1 cellular context compared by ENCODE assay signal in genomic region chr5:149667827-149668122, GRCh38.
TF ChIP-seq lines count a peak whose summit lies in the region.

No MANE protein-coding gene starts in this region.

TF ChIP-seq in GM12878, 131 proteins besides CTCF, POLR2A, EP300 and RAD21 (continued from another document):
- TF ChIP-seq, protein P1, sequence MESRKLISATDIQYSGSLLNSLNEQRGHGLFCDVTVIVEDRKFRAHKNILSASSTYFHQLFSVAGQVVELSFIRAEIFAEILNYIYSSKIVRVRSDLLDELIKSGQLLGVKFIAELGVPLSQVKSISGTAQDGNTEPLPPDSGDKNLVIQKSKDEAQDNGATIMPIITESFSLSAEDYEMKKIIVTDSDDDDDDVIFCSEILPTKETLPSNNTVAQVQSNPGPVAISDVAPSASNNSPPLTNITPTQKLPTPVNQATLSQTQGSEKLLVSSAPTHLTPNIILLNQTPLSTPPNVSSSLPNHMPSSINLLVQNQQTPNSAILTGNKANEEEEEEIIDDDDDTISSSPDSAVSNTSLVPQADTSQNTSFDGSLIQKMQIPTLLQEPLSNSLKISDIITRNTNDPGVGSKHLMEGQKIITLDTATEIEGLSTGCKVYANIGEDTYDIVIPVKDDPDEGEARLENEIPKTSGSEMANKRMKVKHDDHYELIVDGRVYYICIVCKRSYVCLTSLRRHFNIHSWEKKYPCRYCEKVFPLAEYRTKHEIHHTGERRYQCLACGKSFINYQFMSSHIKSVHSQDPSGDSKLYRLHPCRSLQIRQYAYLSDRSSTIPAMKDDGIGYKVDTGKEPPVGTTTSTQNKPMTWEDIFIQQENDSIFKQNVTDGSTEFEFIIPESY (IDR thresholded peaks at IDR 0.05): no peak
- TF ChIP-seq NFIC (IDR thresholded peaks at IDR 0.05; ENCODE audit: low read depth, low read length) (no peak), ZZZ3 (IDR thresholded peaks at IDR 0.05; ENCODE audit: control insufficient read depth, insufficient read length, low read depth) (no peak), CHD1 (IDR thresholded peaks at IDR 0.05; ENCODE audit: low read depth, low read length) (no peak), TAF1 (IDR thresholded peaks at IDR 0.05; ENCODE audit: borderline replicate concordance, low read depth, low read length) (no peak)
TF ChIP-seq in GM12878: peak in this region for 0.
